18 cellular contexts compared by ENCODE assay signal in genomic region chr7:114911411-114911810, GRCh38. TPM values are rescaled to one million over a fixed set of nuclear protein-coding genes. Genes with fewer than 3 reads are reported as not detected.
DNase-seq lines count a peak whose midpoint lies in the region; ATAC-seq and TF ChIP-seq lines count a peak whose summit lies in the region.
"Had no signal": no experiment of that assay in that cellular context is flagged by ENCODE, and none has a peak within 500 bp of the region (broad histone marks: within the 10 kb centered on the region; RNA-seq: fewer than 3 reads in every experiment).

No MANE protein-coding gene starts in this region.

- no peaks in the 10 kb centered on the region for H3K4me1 ChIP-seq in lower lobe of right lung
- H3K4me1 ChIP-seq: BE2C, BLaER1, Caco-2 had no signal

- H3K4me1 Mint-ChIP-seq in neural crest cell = peaks cover 13% of the 10 kb centered on the region

- no peak for ATAC-seq in lower lobe of right lung

- peaks cover 6% of the 10 kb centered on the region for H3K9me3 Mint-ChIP-seq in neural crest cell
- H3K9me3 Mint-ChIP-seq: CD4-positive, CD25-positive, alpha-beta regulatory T cell; CD8-positive, alpha-beta memory T cell had no signal

- DNase-seq in SK-MEL-5 (ENCODE audit: low read depth, low spot score) = peak; percentile 80
- no peak for DNase-seq in neural crest cell (ENCODE audit: low read depth, low spot score)
- DNase-seq in NCI-H2196 (lab: John Stamatoyannopoulos, UW; ENCODE audit: unreplicated experiment) = no peak
- DNase-seq in lower lobe of right lung = no peak
- DNase-seq in stimulated activated CD4-positive, alpha-beta T cell treated with anti-CD3 and anti-CD28 coated beads, Interleukin-2, amount 100 ng/mL, for 48 hours = no peak
- DNase-seq: 8988T; ACHN; BE2C; C1 segment of cervical spinal cord; Caco-2; Calu3; CD4-positive, alpha-beta memory T cell; CD4-positive, CD25-positive, alpha-beta regulatory T cell; CD8-positive, alpha-beta memory T cell; DMS79 treated with DMSO at 0.1 percent for 48 hours; GF-D8 had no signal

- TF ChIP-seq CTCF in neural crest cell (conservative IDR thresholded peaks at IDR 0.05) (no peak), lower lobe of right lung (IDR thresholded peaks at IDR 0.05) (no peak)

- in situ Hi-C loops in SK-MEL-5 (cut with HindIII; ENCODE audit: low pct_unique_long_range_greater_than_20kb, low sequenced_read_pairs) = no loop called here

- H3K27me3 ChIP-seq in lower lobe of right lung (ENCODE audit: low read depth) = no peaks in the 10 kb centered on the region
- H3K27me3 ChIP-seq: BE2C, BLaER1 had no signal

- H3K36me3 ChIP-seq in lower lobe of right lung = no peaks in the 10 kb centered on the region
- H3K36me3 ChIP-seq: BE2C, BLaER1 had no signal

- H3K4me3 Mint-ChIP-seq in neural crest cell = no peak overlapping the region
- H3K4me3 Mint-ChIP-seq: CD14-positive monocyte; CD4-positive, alpha-beta memory T cell; CD4-positive, CD25-positive, alpha-beta regulatory T cell; CD8-positive, alpha-beta memory T cell had no signal

- H3K27me3 Mint-ChIP-seq in neural crest cell (ENCODE audit: low read depth) = no peaks in the 10 kb centered on the region
- H3K27me3 Mint-ChIP-seq: CD4-positive, alpha-beta memory T cell; CD4-positive, CD25-positive, alpha-beta regulatory T cell; CD8-positive, alpha-beta memory T cell had no signal

- H3K9me3 ChIP-seq in lower lobe of right lung = no peaks in the 10 kb centered on the region
- H3K9me3 ChIP-seq: BE2C, BLaER1, Caco-2 had no signal

- intact Hi-C loops in lower lobe of right lung (cut with DNase I) = no loop called here

- H3K36me3 Mint-ChIP-seq in neural crest cell (ENCODE audit: low read depth) = no peaks in the 10 kb centered on the region
- H3K36me3 Mint-ChIP-seq: CD14-positive monocyte; CD4-positive, alpha-beta memory T cell; CD4-positive, CD25-positive, alpha-beta regulatory T cell had no signal

- H3K27ac Mint-ChIP-seq in neural crest cell (ENCODE audit: unreplicated experiment) = peak overlapping the region; percentile 54
- H3K27ac Mint-ChIP-seq: CD14-positive monocyte; CD4-positive, alpha-beta memory T cell; CD4-positive, CD25-positive, alpha-beta regulatory T cell; CD8-positive, alpha-beta memory T cell had no signal

- no peak overlapping the region for H3K27ac ChIP-seq in lower lobe of right lung
- H3K27ac ChIP-seq: BLaER1 had no signal

- H3K4me3 ChIP-seq in lower lobe of right lung = no peak overlapping the region
- H3K4me3 ChIP-seq: BLaER1 had no signal

RNA-seq across cellular contexts. Expression of gene MDFIC, which starts 10.5 kb away (rescaled TPM):
- total RNA-seq in SK-MEL-5 (2014; rRNA removed; shearing (Covaris generic)) = 30.8 and 32.4 TPM in 2 replicates
- 25.1 and 31.9 TPM in 2 replicates for polyA plus RNA-seq in SK-MEL-5 (2015; cell fraction: cytosol; rRNA removed)
- 12.1 and 16.5 TPM in 2 replicates for polyA plus RNA-seq in SK-MEL-5 (2015; cell fraction: nucleus; rRNA removed)
- total RNA-seq in neural crest cell = 10.1 and 11.1 TPM in 2 replicates
- 46.3 TPM for total RNA-seq in lower lobe of right lung
